8 cellular contexts compared by ENCODE assay signal in the genomic region with DNA sequence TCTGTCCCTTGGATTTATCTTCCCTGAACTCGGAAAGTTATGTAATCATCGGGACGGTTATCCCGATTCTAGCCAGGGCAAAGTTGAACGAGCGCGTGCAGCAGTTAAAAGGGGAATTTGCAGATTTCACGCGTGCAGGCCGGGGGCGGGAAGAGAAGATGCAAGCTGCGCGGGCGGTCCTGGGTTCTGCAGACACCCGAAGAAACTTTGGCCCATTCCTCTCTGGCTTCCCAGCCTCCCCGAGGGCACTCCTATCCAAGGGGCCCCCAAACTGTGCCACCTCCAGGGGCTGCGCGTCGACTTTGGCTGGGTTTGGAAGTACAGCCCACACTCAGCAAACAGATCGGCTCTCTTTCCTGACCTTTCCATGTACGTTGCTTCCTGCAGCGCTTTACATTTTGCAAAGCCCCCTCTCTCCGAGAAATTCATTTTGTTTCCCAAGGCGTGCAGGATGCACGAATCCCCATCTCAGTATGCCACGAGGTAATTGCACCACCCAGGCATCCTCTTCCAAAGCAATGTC. TPM values are rescaled to one million over a fixed set of nuclear protein-coding genes. Genes with fewer than 3 reads are reported as not detected.
DNase-seq lines count a peak whose midpoint lies in the region; ATAC-seq and TF ChIP-seq lines count a peak whose summit lies in the region.

No MANE protein-coding gene starts in this region.

- H3K36me3 Mint-ChIP-seq in endodermal cell (ENCODE audit: low read depth) = no peaks in the 10 kb centered on the region

- WGBS in endodermal cell (ENCODE audit: insufficient coverage in 1 of 2, insufficient read length in 1 of 2), 2 experiments = 18 to 19% methylated on average over 11 to 26 of the region's 26 CpGs

- H3K27me3 Mint-ChIP-seq in endodermal cell (ENCODE audit: insufficient read depth) = peaks cover 22% of the 10 kb centered on the region

- H3K9me3 ChIP-seq in RWPE2 (ENCODE audit: severe bottlenecking) (no peaks in the 10 kb centered on the region), endodermal cell (ENCODE audit: control insufficient read depth, low read length) (no peaks in the 10 kb centered on the region), muscle layer of colon (ENCODE audit: low read length) (no peaks in the 10 kb centered on the region)

- peak overlapping the region; percentile 86 for H3K9ac ChIP-seq in endodermal cell (ENCODE audit: extremely low read depth, low read length, poor library complexity, severe bottlenecking)
- no peak overlapping the region for H3K9ac ChIP-seq in muscle layer of colon (ENCODE audit: low read length)

- peak in 2 of 3 experiments; percentile 36 to 42 for DNase-seq in NCI-H1417 (lab: John Stamatoyannopoulos, UW)
- DNase-seq in NCI-H1417 treated with DMSO at 0.1 percent for 48 hours (lab: John Stamatoyannopoulos, UW) = no peak
- no peak for DNase-seq in RWPE2 (ENCODE audit: low spot score)
- peak; percentile 74 for DNase-seq in endodermal cell
- no peak for DNase-seq in stimulated activated CD4-positive, alpha-beta T cell treated with anti-CD3 and anti-CD28 coated beads, Interleukin-1b, Interleukin-23, amount 100 ng/mL, for 48 hours
- no peak for DNase-seq in NAMALWA (ENCODE audit: low spot score)

- H3K27me3 ChIP-seq in RWPE2 (ENCODE audit: insufficient read depth, poor library complexity, severe bottlenecking) (no peaks in the 10 kb centered on the region), endodermal cell (ENCODE audit: control insufficient read depth, insufficient read depth, low read length, poor library complexity, severe bottlenecking) (no peaks in the 10 kb centered on the region), muscle layer of colon (ENCODE audit: control insufficient read depth in 1 of 2, insufficient read depth in 2 of 2, low read length in 2 of 2) (no peaks in the 10 kb centered on the region)

- no peaks in the 10 kb centered on the region for H3K9me3 Mint-ChIP-seq in endodermal cell

- peak overlapping the region; percentile 92 for H3K27ac Mint-ChIP-seq in endodermal cell

- H3K4me1 Mint-ChIP-seq in endodermal cell = peaks cover 28% of the 10 kb centered on the region

- H3K27ac ChIP-seq in RWPE2 (ENCODE audit: poor library complexity, severe bottlenecking) (peak overlapping the region; percentile 77), endodermal cell (ENCODE audit: low read depth, low read length) (no peak overlapping the region), muscle layer of colon (ENCODE audit: low read depth, low read length) (peak overlapping the region; percentile 82)

- no peak for TF ChIP-seq CTCF in RWPE2 (IDR thresholded peaks at IDR 0.05; ENCODE audit: poor library complexity, severe bottlenecking)
- no peak for TF ChIP-seq CTCF in endodermal cell (conservative IDR thresholded peaks at IDR 0.05)

- peak overlapping the region; percentile 99 for H3K4me3 Mint-ChIP-seq in endodermal cell

- H3K4me1 ChIP-seq in RWPE2 (ENCODE audit: insufficient read depth, poor library complexity, severe bottlenecking) (peaks cover 31% of the 10 kb centered on the region), endodermal cell (ENCODE audit: control insufficient read depth, insufficient read depth, low read length) (no peaks in the 10 kb centered on the region), muscle layer of colon (ENCODE audit: insufficient read depth, low read length) (peaks cover 24% of the 10 kb centered on the region)

- ATAC-seq in RWPE2 (ENCODE audit: low read depth) (no peak), GM19452 (IDR thresholded peaks at IDR 0.05; ENCODE audit: unreplicated experiment) (no peak)

- peaks cover 29% of the 10 kb centered on the region for H3K36me3 ChIP-seq in RWPE2 (ENCODE audit: low read depth)
- H3K36me3 ChIP-seq in endodermal cell (ENCODE audit: control insufficient read depth, insufficient read depth, low read length) = peaks cover 6% of the 10 kb centered on the region
- no peaks in the 10 kb centered on the region for H3K36me3 ChIP-seq in muscle layer of colon (ENCODE audit: insufficient read depth, low read length)

- H3K4me3 ChIP-seq in RWPE2 (ENCODE audit: severe bottlenecking) = peak overlapping the region; percentile 72
- H3K4me3 ChIP-seq in endodermal cell (ENCODE audit: low read length) = peak overlapping the region; percentile 97
- H3K4me3 ChIP-seq in muscle layer of colon (ENCODE audit: low read depth in 1 of 2, low read length in 2 of 2) = peak overlapping the region; percentile 73 to 75

RNA-seq across cellular contexts. Expression of gene PPP1CC, which starts 0.9 kb away (rescaled TPM):
- 100 to 1,000 TPM; 179 to 201 TPM for total RNA-seq in endodermal cell
- 278 TPM for polyA plus RNA-seq in endodermal cell (2013, experiment 1 of 2)
- 253 TPM for polyA plus RNA-seq in endodermal cell (2013, experiment 2 of 2)

RNA-seq across cellular contexts. Expression of gene HVCN1, which starts 54.7 kb away (rescaled TPM):
- 1 to 10 TPM; 8.8 to 9.5 TPM for total RNA-seq in endodermal cell
- 9.3 TPM for polyA plus RNA-seq in endodermal cell (2013, experiment 1 of 2)
- 7.7 TPM for polyA plus RNA-seq in endodermal cell (2013, experiment 2 of 2)

Comparison
In these comparisons a context has a peak if more than half of its experiments do, and no peak if none do; other contexts are left out.
1. DNase-seq: peak in NCI-H1417 (2 of 3) and endodermal cell (single experiment); none in NCI-H1417 treated with DMSO at 0.1 percent for 48 hours (single experiment), RWPE2 (single experiment), stimulated activated CD4-positive, alpha-beta T cell treated with anti-CD3 and anti-CD28 coated beads, Interleukin-1b, Interleukin-23, amount 100 ng/mL, for 48 hours (single experiment) and NAMALWA (single experiment).
2. Peak in every context shown above with its lines, with median percentiles within 50 percentile points of each other: H3K4me3 ChIP-seq.